15 cellular contexts compared by ENCODE assay signal in the genomic region with DNA sequence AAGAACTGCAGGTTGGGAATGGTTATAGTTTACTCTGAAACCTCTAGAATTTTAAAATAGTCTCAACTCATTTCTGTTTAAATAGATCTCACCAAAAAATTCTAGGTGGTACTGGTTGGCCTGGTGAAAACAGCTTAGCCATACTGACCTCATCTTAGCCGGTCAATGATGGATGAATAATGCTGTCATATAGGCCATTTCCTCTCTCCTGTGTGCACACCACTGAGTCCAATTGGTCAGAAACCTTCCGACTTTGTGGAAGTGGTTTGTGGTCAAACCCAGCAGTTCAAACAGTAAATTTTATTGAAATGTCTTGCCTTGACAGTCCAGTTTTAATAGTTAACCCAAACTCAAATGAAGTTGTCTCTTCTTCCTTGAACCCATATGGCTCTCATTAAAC.
DNase-seq lines count a peak whose midpoint lies in the region; ATAC-seq, FAIRE-seq and TF ChIP-seq lines count a peak whose summit lies in the region.
"Had no signal": no experiment of that assay in that cellular context is flagged by ENCODE, and none has a peak within 500 bp of the region (broad histone marks: within the 10 kb centered on the region; RNA-seq: fewer than 3 reads in every experiment).

No MANE protein-coding gene starts in this region.

- H4K20me1 ChIP-seq in HepG2 (ENCODE audit: insufficient read depth, low read length): no peaks in the 10 kb centered on the region

- TF ChIP-seq CTCF in HepG2 (CRISPR knock-in tag; IDR thresholded peaks at IDR 0.05): no peak

- H3K27me3 ChIP-seq in HepG2 (ENCODE audit: control insufficient read depth in 1 of 2, insufficient read depth in 2 of 2, low read length in 2 of 2): no peaks in the 10 kb centered on the region
- H3K27me3 ChIP-seq: sigmoid colon had no signal

- no peaks in the 10 kb centered on the region for H3K27me3 Mint-ChIP-seq in activated CD4-positive, alpha-beta T cell treated with anti-CD3 and anti-CD28 coated beads, Interleukin-2, amount 10 ng/mL, durations not matched to agents 7 days and 5 days
- H3K27me3 Mint-ChIP-seq: stimulated activated memory B cell treated with anti-CD40 and anti-IgM and Interleukin-4, amounts not matched to agents 10 μg/mL and 1 μg/mL and 100 μg/mL, for 72 hours had no signal

- no peaks in the 10 kb centered on the region for H3K9me3 ChIP-seq in HepG2 (ENCODE audit: low read length)
- H3K9me3 ChIP-seq: sigmoid colon had no signal

- no peak overlapping the region for H3K4me2 ChIP-seq in HepG2 (ENCODE audit: low read depth, low read length)

- no peak for TF ChIP-seq RAD21 in HepG2 (CRISPR knock-in tag; IDR thresholded peaks at IDR 0.05)

- ATAC-seq in GM18505 (IDR thresholded peaks at IDR 0.05; ENCODE audit: unreplicated experiment): peak; percentile 84
- ATAC-seq in GM21529 (IDR thresholded peaks at IDR 0.05; ENCODE audit: unreplicated experiment): peak; percentile 83
- peak; percentile 94 for ATAC-seq in HG03378 (IDR thresholded peaks at IDR 0.05; ENCODE audit: unreplicated experiment)
- no peak for ATAC-seq in HepG2
- ATAC-seq: activated T-cell treated with anti-CD3 and anti-CD28 coated beads, Interleukin-2, amount 50 U/mL, for 4 hours; left lobe of liver; stimulated activated memory B cell treated with anti-CD40 and anti-IgM and Interleukin-4, amounts not matched to agents 10 μg/mL and 1 μg/mL and 100 μg/mL, for 72 hours had no signal

- no peaks in the 10 kb centered on the region for H3K4me1 ChIP-seq in HepG2 (ENCODE audit: insufficient read depth, low read length)
- H3K4me1 ChIP-seq: sigmoid colon had no signal

- TF ChIP-seq EP300 in HepG2 (IDR thresholded peaks at IDR 0.05; ENCODE audit: low read depth in 2 of 2, low read length in 2 of 2) (no peak), HepG2 (CRISPR knock-in tag; IDR thresholded peaks at IDR 0.05; ENCODE audit: borderline replicate concordance) (no peak)

- in situ Hi-C loops in HepG2 (cut with HindIII; ENCODE audit: extremely low pct_ligation_motif_present, low pct_unique_long_range_greater_than_20kb): no loop called here

- H3K4me1 Mint-ChIP-seq in activated CD4-positive, alpha-beta T cell treated with anti-CD3 and anti-CD28 coated beads, Interleukin-2, amount 10 ng/mL, durations not matched to agents 7 days and 5 days: peaks cover 3% of the 10 kb centered on the region
- H3K4me1 Mint-ChIP-seq: stimulated activated memory B cell treated with anti-CD40 and anti-IgM and Interleukin-4, amounts not matched to agents 10 μg/mL and 1 μg/mL and 100 μg/mL, for 72 hours had no signal

- H3K27ac ChIP-seq in HepG2 (ENCODE audit: extremely low read length, insufficient read depth, low read length): no peak overlapping the region
- H3K27ac ChIP-seq: sigmoid colon had no signal

- intact Hi-C loops in HepG2 (cut with micrococcal nuclease; ENCODE audit: unreplicated experiment): no loop called here

- no peaks in the 10 kb centered on the region for H3K9me3 Mint-ChIP-seq in activated CD4-positive, alpha-beta T cell treated with anti-CD3 and anti-CD28 coated beads, Interleukin-2, amount 10 ng/mL, durations not matched to agents 7 days and 5 days
- H3K9me3 Mint-ChIP-seq: activated T-cell treated with anti-CD3 and anti-CD28 coated beads, Interleukin-2, amount 50 U/mL, for 4 hours; stimulated activated memory B cell treated with anti-CD40 and anti-IgM and Interleukin-4, amounts not matched to agents 10 μg/mL and 1 μg/mL and 100 μg/mL, for 72 hours had no signal

- H3K27ac Mint-ChIP-seq in activated CD4-positive, alpha-beta T cell treated with anti-CD3 and anti-CD28 coated beads, Interleukin-2, amount 10 ng/mL, durations not matched to agents 7 days and 5 days: no peak overlapping the region
- H3K27ac Mint-ChIP-seq: stimulated activated memory B cell treated with anti-CD40 and anti-IgM and Interleukin-4, amounts not matched to agents 10 μg/mL and 1 μg/mL and 100 μg/mL, for 72 hours had no signal

- POLR2A ChIA-PET in activated CD4-positive, alpha-beta T cell treated with anti-CD3 and anti-CD28 coated beads, Interleukin-2, amount 10 ng/mL, durations not matched to agents 7 days and 5 days (lab: Charles Lee): no interaction called here
- POLR2A ChIA-PET in HepG2 (lab: Yijun Ruan, JAX): no interaction called here

- no peaks in the 10 kb centered on the region for H3K79me2 ChIP-seq in HepG2 (ENCODE audit: insufficient read depth, low read length)

- H3K4me3 ChIP-seq in HepG2 (replicated peaks in 1 of 3; ENCODE audit: insufficient read depth in 1 of 3, low read depth in 2 of 3, low read length in 3 of 3): no peak overlapping the region
- H3K4me3 ChIP-seq: sigmoid colon had no signal

- H3K9ac ChIP-seq in HepG2 (ENCODE audit: insufficient read depth, low read depth, low read length): no peak overlapping the region

- WGBS in HepG2 (ENCODE audit: low lambda C conversion rate): 91% methylated on average over 2 of the region's 2 CpGs

- no peak overlapping the region for H3K4me3 Mint-ChIP-seq in activated CD4-positive, alpha-beta T cell treated with anti-CD3 and anti-CD28 coated beads, Interleukin-2, amount 10 ng/mL, durations not matched to agents 7 days and 5 days
- H3K4me3 Mint-ChIP-seq: activated T-cell treated with anti-CD3 and anti-CD28 coated beads, Interleukin-2, amount 50 U/mL, for 4 hours; stimulated activated memory B cell treated with anti-CD40 and anti-IgM and Interleukin-4, amounts not matched to agents 10 μg/mL and 1 μg/mL and 100 μg/mL, for 72 hours had no signal

- no TSS peak for BruUV-seq in HepG2 (replicated peaks; lab: Mats Ljungman, UMichigan)

- no peaks in the 10 kb centered on the region; a peak in 1 of 5 replicates for H3K36me3 ChIP-seq in HepG2 (replicated peaks in 1 of 2; ENCODE audit: control insufficient read depth in 1 of 2, insufficient read depth in 2 of 2, low read length in 2 of 2)

- no peak for TF ChIP-seq POLR2A in GM18505 (IDR thresholded peaks at IDR 0.05; ENCODE audit: borderline replicate concordance, extremely low read depth, insufficient read depth, insufficient read length)
- no peak for TF ChIP-seq POLR2A in HepG2 (IDR thresholded peaks at IDR 0.05; ENCODE audit: insufficient read depth in 1 of 2, low read depth in 2 of 2, low read length in 2 of 2)

- DNase-seq in amniotic epithelial cell (ENCODE audit: low read depth): peak; percentile 34
- DNase-seq in activated CD4-positive, alpha-beta T cell treated with anti-CD3 and anti-CD28 coated beads, Interleukin-2, amount 10 ng/mL, durations not matched to agents 7 days and 5 days: no peak
- DNase-seq in NCI-H2081 treated with DMSO at 0.1 percent for 48 hours (lab: John Stamatoyannopoulos, UW): no peak
- no peak for DNase-seq in NCI-H146 treated with DMSO at 0.1 percent for 48 hours (lab: John Stamatoyannopoulos, UW; ENCODE audit: unreplicated experiment)
- DNase-seq in HepG2 (ENCODE audit: low spot score): no peak
- DNase-seq: activated T-cell treated with anti-CD3 and anti-CD28 coated beads, Interleukin-2, amount 50 U/mL, for 4 hours; COR-L47; NCI-H1694 treated with DMSO at 0.1 percent for 48 hours; sigmoid colon had no signal

- CTCF ChIA-PET in activated CD4-positive, alpha-beta T cell treated with anti-CD3 and anti-CD28 coated beads, Interleukin-2, amount 10 ng/mL, durations not matched to agents 7 days and 5 days (lab: Charles Lee): no interaction called here
- CTCF ChIA-PET in HepG2 (lab: Yijun Ruan, JAX; ENCODE audit: low intra/inter-chr PET ratio, low total read pairs): no interaction called here

- H2AFZ ChIP-seq in HepG2 (ENCODE audit: low read length): no peak overlapping the region

- no peaks in the 10 kb centered on the region for H3K36me3 Mint-ChIP-seq in activated CD4-positive, alpha-beta T cell treated with anti-CD3 and anti-CD28 coated beads, Interleukin-2, amount 10 ng/mL, durations not matched to agents 7 days and 5 days (ENCODE audit: low read depth)
- H3K36me3 Mint-ChIP-seq: stimulated activated memory B cell treated with anti-CD40 and anti-IgM and Interleukin-4, amounts not matched to agents 10 μg/mL and 1 μg/mL and 100 μg/mL, for 72 hours had no signal

- no peak for FAIRE-seq in HepG2 (lab: Jason Lieb, UNC)
- FAIRE-seq: endometrium had no signal

TF ChIP-seq in HepG2, 621 proteins besides CTCF, POLR2A, EP300 and RAD21:
- TF ChIP-seq, protein P1, sequence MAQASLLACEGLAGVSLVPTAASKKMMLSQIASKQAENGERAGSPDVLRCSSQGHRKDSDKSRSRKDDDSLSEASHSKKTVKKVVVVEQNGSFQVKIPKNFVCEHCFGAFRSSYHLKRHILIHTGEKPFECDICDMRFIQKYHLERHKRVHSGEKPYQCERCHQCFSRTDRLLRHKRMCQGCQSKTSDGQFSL (CRISPR knock-in tag; IDR thresholded peaks at IDR 0.05): no peak
- TF ChIP-seq HMGA1 (CRISPR knock-in tag; conservative IDR thresholded peaks at IDR 0.05) (no peak), TAF1 (CRISPR knock-in tag; IDR thresholded peaks at IDR 0.05) (no peak), ZNF430 (CRISPR knock-in tag; IDR thresholded peaks at IDR 0.05) (no peak), FOSL2 (CRISPR knock-in tag; IDR thresholded peaks at IDR 0.05) (no peak), ZFP1 (CRISPR knock-in tag; IDR thresholded peaks at IDR 0.05) (no peak), NR2F6 (IDR thresholded peaks at IDR 0.05) (no peak), NR2F6 (CRISPR knock-in tag; IDR thresholded peaks at IDR 0.05) (no peak), ZNF564 (CRISPR knock-in tag; IDR thresholded peaks at IDR 0.05) (no peak), TBP (CRISPR knock-in tag; IDR thresholded peaks at IDR 0.05) (no peak)
- TF ChIP-seq, protein P2, sequence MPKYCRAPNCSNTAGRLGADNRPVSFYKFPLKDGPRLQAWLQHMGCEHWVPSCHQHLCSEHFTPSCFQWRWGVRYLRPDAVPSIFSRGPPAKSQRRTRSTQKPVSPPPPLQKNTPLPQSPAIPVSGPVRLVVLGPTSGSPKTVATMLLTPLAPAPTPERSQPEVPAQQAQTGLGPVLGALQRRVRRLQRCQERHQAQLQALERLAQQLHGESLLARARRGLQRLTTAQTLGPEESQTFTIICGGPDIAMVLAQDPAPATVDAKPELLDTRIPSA (CRISPR knock-in tag; IDR thresholded peaks at IDR 0.05; ENCODE audit: borderline replicate concordance): no peak
TF ChIP-seq in HepG2: peak in this region for 0.
